ENCODE assay signal across 14 cellular contexts in the genomic region with DNA sequence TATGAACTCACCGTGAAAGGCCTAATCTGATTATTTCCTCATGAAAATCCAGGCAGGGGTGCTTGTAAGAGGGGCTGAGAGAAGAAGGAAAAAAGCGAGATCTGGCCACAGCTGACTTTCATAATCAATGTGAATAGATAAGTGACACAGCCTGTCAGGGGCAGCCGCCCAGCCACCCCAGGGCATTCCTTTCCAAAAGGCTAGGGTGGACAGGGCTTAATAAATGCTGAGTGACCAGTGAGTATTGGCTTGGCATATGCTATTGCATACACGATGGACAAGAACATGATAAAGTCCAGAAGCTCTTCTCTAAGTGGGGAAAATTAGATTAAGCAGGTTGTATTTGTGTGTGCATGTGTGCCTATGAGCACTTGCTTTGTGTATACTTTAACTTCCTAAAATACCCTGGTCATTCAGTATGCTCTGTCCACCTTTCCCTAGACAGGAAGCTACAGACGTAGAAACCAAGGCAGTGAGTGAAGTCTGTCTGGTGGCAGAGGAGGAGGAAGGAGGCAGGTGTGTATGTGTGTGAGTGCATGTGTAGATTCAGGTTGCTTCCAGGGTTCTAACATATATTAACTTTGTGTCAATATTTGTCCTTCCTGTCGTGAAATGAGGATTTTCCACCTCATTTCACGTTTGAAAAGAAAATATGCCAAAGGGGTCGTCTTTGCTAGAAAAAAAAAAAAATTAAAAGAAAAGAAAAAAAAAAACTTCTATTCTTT.
"Had no signal": no experiment of that assay in that cellular context is flagged by ENCODE, and none has a peak within 500 bp of the region (broad histone marks: within the 10 kb centered on the region; RNA-seq: fewer than 3 reads in every experiment).

No MANE protein-coding gene starts in this region.

- H3K4me3 ChIP-seq: esophagus muscularis mucosa, left lung, testis, upper lobe of right lung had no signal

- H3K4me1 ChIP-seq: testis, upper lobe of right lung had no signal

- ATAC-seq: left lung; stimulated activated naive CD8-positive, alpha-beta T cell treated with anti-CD3 and anti-CD28 coated beads, Interleukin-15, amount 100 ng/mL, for 72 hours; upper lobe of right lung had no signal

- H3K27me3 ChIP-seq: brain microvascular endothelial cell, esophagus muscularis mucosa, left lung, testis, upper lobe of right lung had no signal

- H3K36me3 ChIP-seq: brain microvascular endothelial cell, esophagus muscularis mucosa, left lung, upper lobe of right lung had no signal

- H3K9me3 ChIP-seq: esophagus muscularis mucosa, testis, upper lobe of right lung had no signal

- DNase-seq: activated CD4-positive, alpha-beta memory T cell treated with anti-CD3 and anti-CD28 coated beads, Interleukin-2, amount 10 ng/mL, durations not matched to agents 7 days and 5 days; activated gamma-delta T cell; activated naive CD8-positive, alpha-beta T cell treated with anti-CD3 and anti-CD28 coated beads for 36 hours; activated T-cell treated with anti-CD3 and anti-CD28 coated beads, Interleukin-2, amount 50 U/mL, for 48 hours; brain microvascular endothelial cell; left lung; mesenchymal stem cell; stimulated activated CD4-positive, alpha-beta T cell treated with anti-CD3 and anti-CD28 coated beads, Interleukin-15, amount 100 ng/mL, for 24 hours; stimulated activated CD4-positive, alpha-beta T cell treated with anti-CD3 and anti-CD28 coated beads, Interleukin-4, amount 100 ng/mL, for 24 hours; stimulated activated naive CD8-positive, alpha-beta T cell treated with anti-CD3 and anti-CD28 coated beads, Interleukin-15, amount 100 ng/mL, for 72 hours; T-helper 9 cell; testis; upper lobe of right lung had no signal
